In genomic region chr14:95106966-95107365, GRCh38 we compare ENCODE assay signal across 21 cellular contexts. TPM values are rescaled to one million over a fixed set of nuclear protein-coding genes. Genes with fewer than 3 reads are reported as not detected.
DNase-seq lines count a peak whose midpoint lies in the region; ATAC-seq, FAIRE-seq and TF ChIP-seq lines count a peak whose summit lies in the region.
"Had no signal": no experiment of that assay in that cellular context is flagged by ENCODE, and none has a peak within 500 bp of the region (broad histone marks: within the 10 kb centered on the region; RNA-seq: fewer than 3 reads in every experiment).

No MANE protein-coding gene starts in this region.

- H3K27ac ChIP-seq in ACC112 (ENCODE audit: low read depth, low read length) (peak overlapping the region; percentile 16), foreskin keratinocyte (no peak overlapping the region)
- H3K27ac ChIP-seq in naive thymus-derived CD4-positive, alpha-beta T cell (ENCODE audit: low read depth, low read length): no peak overlapping the region

- H3K27me3 Mint-ChIP-seq in naive thymus-derived CD4-positive, alpha-beta T cell: no peaks in the 10 kb centered on the region

- no peaks in the 10 kb centered on the region for H3K79me2 ChIP-seq in ACC112 (ENCODE audit: control insufficient read depth, insufficient read depth, low read length, unreplicated experiment)

- TF ChIP-seq CTCF in bronchial epithelial cell (IDR thresholded peaks at IDR 0.05; ENCODE audit: insufficient read depth, low read length, severe bottlenecking) (no peak), foreskin keratinocyte (conservative IDR thresholded peaks at IDR 0.05) (no peak)

- peak; percentile 78 for ATAC-seq in foreskin keratinocyte
- no peak for ATAC-seq in HG03521 (IDR thresholded peaks at IDR 0.05; ENCODE audit: unreplicated experiment)
- no peak for ATAC-seq in naive thymus-derived CD4-positive, alpha-beta T cell
- ATAC-seq: CD8-positive, alpha-beta T cell; K562; Panc1; Right ventricle myocardium inferior had no signal

- no peaks in the 10 kb centered on the region for H3K9me3 ChIP-seq in naive thymus-derived CD4-positive, alpha-beta T cell (ENCODE audit: control insufficient read depth in 2 of 3, low read length in 3 of 3)

- H3K36me3 Mint-ChIP-seq in naive thymus-derived CD4-positive, alpha-beta T cell: peaks cover 18 to 57% (median 45%) of the 10 kb centered on the region in 5 donors

- DNase-seq in LHCN-M2 (ENCODE audit: low read depth) (peak; percentile 18), bronchial epithelial cell (ENCODE audit: low read depth) (peak; percentile 69), foreskin keratinocyte (peak; percentile 7 to 16), DMS79 (lab: John Stamatoyannopoulos, UW) (no peak)
- DNase-seq in naive thymus-derived CD4-positive, alpha-beta T cell: no peak
- DNase-seq: 8988T; AML-193; C1 segment of cervical spinal cord; CD8-positive, alpha-beta T cell; NCI-H1105; NCI-H146; NCI-H2029 treated with DMSO at 0.1 percent for 48 hours; NCI-H226; NCI-H510A treated with DMSO at 0.1 percent for 48 hours; NCI-H748 treated with DMSO at 0.1 percent for 48 hours had no signal

- H3K36me3 ChIP-seq in ACC112 (ENCODE audit: insufficient read depth, low read length) (peaks cover 56% of the 10 kb centered on the region), bronchial epithelial cell (ENCODE audit: control insufficient read depth, insufficient read depth, low read length) (peaks cover 17% of the 10 kb centered on the region)
- peaks cover 12 to 90% (median 16%) of the 10 kb centered on the region in 3 experiments for H3K36me3 ChIP-seq in naive thymus-derived CD4-positive, alpha-beta T cell (ENCODE audit: control insufficient read depth in 2 of 3, insufficient read depth in 3 of 3, low read length in 3 of 3)

- H3K4me1 Mint-ChIP-seq in naive thymus-derived CD4-positive, alpha-beta T cell: peaks cover 0 to 14% (median 8%) of the 10 kb centered on the region in 7 donors

- H3K9me3 Mint-ChIP-seq in naive thymus-derived CD4-positive, alpha-beta T cell: no peaks in the 10 kb centered on the region
- H3K9me3 Mint-ChIP-seq: CD8-positive, alpha-beta T cell had no signal

- no peak overlapping the region for H3K4me3 ChIP-seq in ACC112 (ENCODE audit: low read depth, low read length)
- H3K4me3 ChIP-seq in bronchial epithelial cell (ENCODE audit: low read depth, low read length): no peak overlapping the region
- no peak overlapping the region for H3K4me3 ChIP-seq in naive thymus-derived CD4-positive, alpha-beta T cell (ENCODE audit: low read length)
- H3K4me3 ChIP-seq: K562 had no signal

- CTCF ChIA-PET in naive thymus-derived CD4-positive, alpha-beta T cell (lab: Charles Lee): no interaction called here

- H3K27me3 ChIP-seq in ACC112 (ENCODE audit: insufficient read depth, low read length): no peaks in the 10 kb centered on the region
- H3K27me3 ChIP-seq in bronchial epithelial cell (ENCODE audit: control insufficient read depth, insufficient read depth, low read length): no peaks in the 10 kb centered on the region
- H3K27me3 ChIP-seq in foreskin keratinocyte: no peaks in the 10 kb centered on the region
- H3K27me3 ChIP-seq in naive thymus-derived CD4-positive, alpha-beta T cell (ENCODE audit: control insufficient read depth in 2 of 2, insufficient read depth in 2 of 2, low read length in 2 of 2): no peaks in the 10 kb centered on the region

- H2AFZ ChIP-seq in ACC112 (ENCODE audit: low read length, unreplicated experiment): no peak overlapping the region

- intact Hi-C loops in naive thymus-derived CD4-positive, alpha-beta T cell (cut with micrococcal nuclease): no loop called here

- no peak for FAIRE-seq in bronchial epithelial cell (lab: Jason Lieb, UNC)
- FAIRE-seq: H1, K562 had no signal

- H3K4me1 ChIP-seq in ACC112 (ENCODE audit: control insufficient read depth, insufficient read depth, low read length, unreplicated experiment) (no peaks in the 10 kb centered on the region), foreskin keratinocyte (no peaks in the 10 kb centered on the region)
- H3K4me1 ChIP-seq in naive thymus-derived CD4-positive, alpha-beta T cell (ENCODE audit: control insufficient read depth in 2 of 2, insufficient read depth in 2 of 2, low read length in 2 of 2): no peaks in the 10 kb centered on the region

- POLR2A ChIA-PET in naive thymus-derived CD4-positive, alpha-beta T cell (lab: Charles Lee): interaction anchor here (0.7 kb wide), 1 partner anchor 204 kb away, joined by 3 read pairs; no protein-coding TSS in a partner anchor

- H3K4me3 Mint-ChIP-seq in naive thymus-derived CD4-positive, alpha-beta T cell: no peak overlapping the region
- H3K4me3 Mint-ChIP-seq: CD8-positive, alpha-beta T cell had no signal

- H3K27ac Mint-ChIP-seq in naive thymus-derived CD4-positive, alpha-beta T cell: no peak overlapping the region
- H3K27ac Mint-ChIP-seq: CD8-positive, alpha-beta T cell had no signal

RNA-seq across cellular contexts. Expression of gene DICER1, which starts 50.4 kb away (rescaled TPM):
- total RNA-seq in LHCN-M2 (2014; rRNA removed) (21.5 and 38.8 TPM in 2 replicates), bronchial epithelial cell (27.6 and 39.8 TPM in 2 replicates), foreskin keratinocyte (29.8 and 32.3 TPM in 2 replicates)
- 7.1 TPM for polyA plus RNA-seq in LHCN-M2 (2012)
- polyA plus RNA-seq in foreskin keratinocyte: 2.8 and 3.6 TPM in 2 replicates
- 10 to 100 TPM; 61.1 to 78.2 (median 67.4) TPM for total RNA-seq in naive thymus-derived CD4-positive, alpha-beta T cell
- polyA plus RNA-seq in naive thymus-derived CD4-positive, alpha-beta T cell: 10 to 100 TPM; 11.0 to 18.8 TPM

Comparison
In these comparisons a context has a peak if more than half of its experiments do, and no peak if none do; other contexts are left out.
1. DNase-seq: peak in LHCN-M2 (single experiment), bronchial epithelial cell (single experiment) and foreskin keratinocyte (2 of 2); none in naive thymus-derived CD4-positive, alpha-beta T cell (0 of 9) and DMS79 (single experiment).